Comparison of ENCODE assay signal across 31 cellular contexts in the genomic region with DNA sequence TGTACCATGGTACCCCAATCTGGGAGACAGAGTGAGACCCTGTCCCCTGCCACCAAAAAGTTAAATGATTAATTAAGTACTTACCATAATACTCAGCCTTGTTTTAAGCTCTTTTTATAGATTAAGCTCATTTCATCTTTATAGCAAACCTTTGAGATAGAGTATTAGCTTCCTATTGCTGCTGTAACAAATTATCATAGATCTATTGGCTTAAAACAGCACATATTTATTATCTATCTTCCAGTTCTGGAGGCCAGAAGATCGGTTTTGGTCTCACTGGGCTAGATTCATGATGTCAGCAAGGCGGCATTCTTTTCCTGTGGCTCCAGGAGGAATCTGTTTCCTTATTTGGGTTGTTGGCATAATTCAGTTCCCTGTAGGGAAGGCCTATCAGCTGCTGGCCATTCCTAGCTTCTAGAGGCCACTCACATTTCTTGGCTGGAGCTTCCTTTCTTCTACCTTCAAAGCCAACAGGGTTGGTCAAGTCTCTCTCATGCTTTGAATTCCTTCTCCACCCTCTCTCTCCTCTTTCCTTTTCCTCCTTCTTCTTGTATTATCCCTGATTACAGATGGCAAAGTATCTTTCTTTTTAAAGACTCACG.
"Had no signal": no experiment of that assay in that cellular context is flagged by ENCODE, and none has a peak within 500 bp of the region (broad histone marks: within the 10 kb centered on the region; RNA-seq: fewer than 3 reads in every experiment).

No MANE protein-coding gene starts in this region.

- H3K4me3 Mint-ChIP-seq: activated CD4-positive, alpha-beta memory T cell treated with anti-CD3 and anti-CD28 coated beads, Interleukin-2, amount 10 ng/mL, durations not matched to agents 7 days and 5 days; activated naive CD4-positive, alpha-beta T cell treated with anti-CD3 and anti-CD28 coated beads, Interleukin-2, amount 10 ng/mL, durations not matched to agents 7 days and 5 days; activated naive CD8-positive, alpha-beta T cell treated with anti-CD3 and anti-CD28 coated beads, Interleukin-2, amount 10 ng/mL, durations not matched to agents 7 days and 5 days; activated T-helper 17 cell treated with anti-CD3 and anti-CD28 coated beads, Interleukin-2, amount 50 U/mL, for 72 hours; T-cell had no signal

- H3K36me3 ChIP-seq: adrenal gland had no signal

- H3K36me3 Mint-ChIP-seq: activated naive CD4-positive, alpha-beta T cell treated with anti-CD3 and anti-CD28 coated beads, Interleukin-2, amount 10 ng/mL, durations not matched to agents 7 days and 5 days; activated naive CD8-positive, alpha-beta T cell treated with anti-CD3 and anti-CD28 coated beads, Interleukin-2, amount 10 ng/mL, durations not matched to agents 7 days and 5 days; T-cell had no signal

- H3K4me2 ChIP-seq: KMS-11 had no signal

- H3K4me3 ChIP-seq: adrenal gland, body of pancreas, SK-N-MC had no signal

- DNase-seq: activated CD4-positive, alpha-beta memory T cell treated with anti-CD3 and anti-CD28 coated beads, Interleukin-2, amount 10 ng/mL, durations not matched to agents 7 days and 5 days; activated CD4-positive, alpha-beta T cell treated with anti-CD3 and anti-CD28 coated beads, Interleukin-2, amount 50 U/mL, for 1 hour; activated CD4-positive, CD25-positive, alpha-beta regulatory T cell; activated gamma-delta T cell; activated naive CD4-positive, alpha-beta T cell treated with anti-CD3 and anti-CD28 coated beads, Interleukin-2, amount 10 ng/mL, durations not matched to agents 7 days and 5 days; activated naive CD8-positive, alpha-beta T cell treated with anti-CD3 and anti-CD28 coated beads, Interleukin-2, amount 10 ng/mL, durations not matched to agents 7 days and 5 days; activated T-cell treated with anti-CD3 and anti-CD28 coated beads for 4 hours; activated T-cell treated with anti-CD3 and anti-CD28 coated beads, Interleukin-2, amount 50 U/mL, for 48 hours; adrenal gland; anterior cingulate cortex; body of pancreas; central memory CD4-positive, alpha-beta T cell; NCI-H1092; NCI-H1417; NCI-H2029; NCI-H2107; NCI-H2171 treated with DMSO at 0.1 percent for 48 hours; NCI-H345; NCI-H510A; NCI-H526 treated with DMSO at 0.1 percent for 48 hours; NK-92 treated with Interleukin-12 subunit alpha and Interleukin-12 subunit beta, amount 100 ng/mL, for 24 hours; OCI-M1; RPMI8226; T-cell; T-helper 2 cell; T1000 had no signal

- ATAC-seq: activated T-helper 17 cell treated with anti-CD3 and anti-CD28 coated beads, Interleukin-2, amount 50 U/mL, for 72 hours; body of pancreas; Panc1; Right ventricle myocardium inferior; T-cell had no signal

- H3K9me3 Mint-ChIP-seq: activated CD4-positive, alpha-beta memory T cell treated with anti-CD3 and anti-CD28 coated beads, Interleukin-2, amount 10 ng/mL, durations not matched to agents 7 days and 5 days had no signal

- H3K4me1 Mint-ChIP-seq: activated CD4-positive, alpha-beta memory T cell treated with anti-CD3 and anti-CD28 coated beads, Interleukin-2, amount 10 ng/mL, durations not matched to agents 7 days and 5 days; activated naive CD4-positive, alpha-beta T cell treated with anti-CD3 and anti-CD28 coated beads, Interleukin-2, amount 10 ng/mL, durations not matched to agents 7 days and 5 days; activated T-helper 17 cell treated with anti-CD3 and anti-CD28 coated beads, Interleukin-2, amount 50 U/mL, for 72 hours; T-cell had no signal

- H3K9me3 ChIP-seq: adrenal gland, body of pancreas had no signal

- H3K27ac Mint-ChIP-seq: activated CD4-positive, alpha-beta memory T cell treated with anti-CD3 and anti-CD28 coated beads, Interleukin-2, amount 10 ng/mL, durations not matched to agents 7 days and 5 days; activated naive CD4-positive, alpha-beta T cell treated with anti-CD3 and anti-CD28 coated beads, Interleukin-2, amount 10 ng/mL, durations not matched to agents 7 days and 5 days; activated naive CD8-positive, alpha-beta T cell treated with anti-CD3 and anti-CD28 coated beads, Interleukin-2, amount 10 ng/mL, durations not matched to agents 7 days and 5 days; activated T-helper 17 cell treated with anti-CD3 and anti-CD28 coated beads, Interleukin-2, amount 50 U/mL, for 72 hours; T-cell had no signal

- H3K27ac ChIP-seq: adrenal gland, body of pancreas, KMS-11, SK-N-MC had no signal

- H3K9ac ChIP-seq: KMS-11 had no signal

- H3K4me1 ChIP-seq: adrenal gland, body of pancreas had no signal

- H3K27me3 ChIP-seq: adrenal gland, body of pancreas had no signal
